Comparison of ENCODE assay signal across 7 cellular contexts in the genomic region with DNA sequence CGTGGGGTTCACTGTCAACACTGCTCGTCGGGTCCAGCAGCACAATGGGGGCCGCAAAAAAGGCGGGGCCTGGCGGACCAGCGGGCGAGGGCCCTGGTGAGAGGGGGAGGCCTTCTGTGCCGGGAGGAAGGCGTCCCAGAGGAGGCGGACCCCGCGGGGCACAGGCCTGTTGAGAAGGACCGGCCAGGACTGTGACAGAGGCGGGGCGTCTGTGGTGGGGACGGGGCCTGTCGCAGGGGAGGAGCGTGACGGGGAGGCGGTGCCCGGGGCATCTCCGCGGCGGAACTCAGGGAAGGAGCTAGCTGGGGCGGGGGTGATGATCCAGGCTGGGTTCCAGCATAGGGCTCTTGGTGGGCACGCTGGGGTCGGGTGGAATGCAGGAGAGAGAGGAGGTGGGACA. TPM values are rescaled to one million over a fixed set of nuclear protein-coding genes. Genes with fewer than 3 reads are reported as not detected.
DNase-seq lines count a peak whose midpoint lies in the region; ATAC-seq and TF ChIP-seq lines count a peak whose summit lies in the region.
"Not testable (repeated sequence)": the region's sequence is repeated elsewhere in the genome, so short reads cannot be mapped to it uniquely, and the experiment has no call there.

No MANE protein-coding gene starts in this region.

- not testable (repeated sequence) for H3K27ac Mint-ChIP-seq in activated naive CD4-positive, alpha-beta T cell treated with anti-CD3 and anti-CD28 coated beads, Interleukin-2, amount 50 U/mL, for 72 hours

- TF ChIP-seq CTCF in lower lobe of right lung (IDR thresholded peaks at IDR 0.05): not testable (repeated sequence)

- not testable (repeated sequence) for H3K9me3 ChIP-seq in lower lobe of right lung

- intact Hi-C loops in lower lobe of right lung (cut with DNase I): not testable (repeated sequence)

- not testable (repeated sequence) for H3K4me1 ChIP-seq in lower lobe of right lung

- not testable (repeated sequence) for H3K36me3 Mint-ChIP-seq in activated naive CD4-positive, alpha-beta T cell treated with anti-CD3 and anti-CD28 coated beads, Interleukin-2, amount 50 U/mL, for 72 hours

- H3K4me3 ChIP-seq in lower lobe of right lung: not testable (repeated sequence)

- DNase-seq in activated naive CD4-positive, alpha-beta T cell treated with anti-CD3 and anti-CD28 coated beads, Interleukin-2, amount 50 U/mL, for 72 hours (ENCODE audit: low spot score in 2 of 2); lower lobe of right lung: not testable (repeated sequence)

- not testable (repeated sequence) for H3K9me3 Mint-ChIP-seq in activated naive CD4-positive, alpha-beta T cell treated with anti-CD3 and anti-CD28 coated beads, Interleukin-2, amount 50 U/mL, for 72 hours

- not testable (repeated sequence) for H3K27me3 ChIP-seq in lower lobe of right lung (ENCODE audit: low read depth)

- not testable (repeated sequence) for H3K36me3 ChIP-seq in lower lobe of right lung

- not testable (repeated sequence) for H3K27ac ChIP-seq in lower lobe of right lung

- ATAC-seq in GM18519 (IDR thresholded peaks at IDR 0.05; ENCODE audit: low FRiP score, unreplicated experiment) (peak; percentile 31), GM19463 (IDR thresholded peaks at IDR 0.05; ENCODE audit: unreplicated experiment) (peak; percentile 62), HG02588 (IDR thresholded peaks at IDR 0.05; ENCODE audit: unreplicated experiment) (peak; percentile 48), HG03066 (IDR thresholded peaks at IDR 0.05; ENCODE audit: low read depth, unreplicated experiment) (peak; percentile 63), HG03565 (IDR thresholded peaks at IDR 0.05; ENCODE audit: unreplicated experiment) (peak; percentile 36), lower lobe of right lung (peak; percentile 90 to 93)
- ATAC-seq in activated naive CD4-positive, alpha-beta T cell treated with anti-CD3 and anti-CD28 coated beads, Interleukin-2, amount 50 U/mL, for 72 hours: peak; percentile 76 to 78

RNA-seq across cellular contexts. Expression of a gene that starts 0.5 kb away (rescaled TPM):
- 10 to 100 TPM; 73.8 to 96.1 TPM for total RNA-seq in activated naive CD4-positive, alpha-beta T cell treated with anti-CD3 and anti-CD28 coated beads, Interleukin-2, amount 50 U/mL, for 72 hours
- total RNA-seq in lower lobe of right lung: 31.7 TPM

RNA-seq across cellular contexts. Expression of a gene that starts 0.7 kb away (rescaled TPM):
- 10 to 100 TPM; 14.3 to 25.5 TPM for total RNA-seq in activated naive CD4-positive, alpha-beta T cell treated with anti-CD3 and anti-CD28 coated beads, Interleukin-2, amount 50 U/mL, for 72 hours
- 4.4 TPM for total RNA-seq in lower lobe of right lung

RNA-seq across cellular contexts. Expression of a gene that starts 4.9 kb away (rescaled TPM):
- 1 to 10 TPM; 2.6 to 5.2 TPM for total RNA-seq in activated naive CD4-positive, alpha-beta T cell treated with anti-CD3 and anti-CD28 coated beads, Interleukin-2, amount 50 U/mL, for 72 hours
- 20.7 TPM for total RNA-seq in lower lobe of right lung

RNA-seq across cellular contexts. Expression of a gene that starts 48.3 kb away (rescaled TPM):
- total RNA-seq in activated naive CD4-positive, alpha-beta T cell treated with anti-CD3 and anti-CD28 coated beads, Interleukin-2, amount 50 U/mL, for 72 hours: 1 to 10 TPM; 2.3 to 4.7 TPM
- 1.6 TPM for total RNA-seq in lower lobe of right lung

RNA-seq across cellular contexts. Expression of a gene that starts 51.4 kb away (rescaled TPM):
- 10 to 100 TPM; 80.4 to 93.3 TPM for total RNA-seq in activated naive CD4-positive, alpha-beta T cell treated with anti-CD3 and anti-CD28 coated beads, Interleukin-2, amount 50 U/mL, for 72 hours
- 53.1 TPM for total RNA-seq in lower lobe of right lung

Comparison
In these comparisons a context has a peak if more than half of its experiments do, and no peak if none do; other contexts are left out.
1. ATAC-seq: peak in every context shown above with its lines; median percentile 92 in lower lobe of right lung; 77 in activated naive CD4-positive, alpha-beta T cell treated with anti-CD3 and anti-CD28 coated beads, Interleukin-2, amount 50 U/mL, for 72 hours; 63 in HG03066; 62 in GM19463; 48 in HG02588; 36 in HG03565; 31 in GM18519.